In genomic region chr1:86068126-86068805, GRCh38 we compare ENCODE assay signal across 20 cellular contexts.
A peak's percentile ranks its signal among the peaks of the same experiment; 100 is the strongest.
DNase-seq lines count a peak whose midpoint lies in the region; ATAC-seq, FAIRE-seq and TF ChIP-seq lines count a peak whose summit lies in the region.
"Had no signal": no experiment of that assay in that cellular context is flagged by ENCODE, and none has a peak within 500 bp of the region (broad histone marks: within the 10 kb centered on the region; RNA-seq: fewer than 3 reads in every experiment).

No MANE protein-coding gene starts in this region.

- H3K9me3 ChIP-seq in right atrium auricular region = no peaks in the 10 kb centered on the region
- H3K9me3 ChIP-seq: thoracic aorta had no signal

- TF ChIP-seq CTCF in right atrium auricular region (IDR thresholded peaks at IDR 0.05) (no peak), bronchial epithelial cell (IDR thresholded peaks at IDR 0.05; ENCODE audit: insufficient read depth, low read length, severe bottlenecking) (no peak)

- peak; percentile 42 for ATAC-seq in left ventricle myocardium superior
- no peak for ATAC-seq in HG02763 (IDR thresholded peaks at IDR 0.05; ENCODE audit: unreplicated experiment)
- ATAC-seq: naive thymus-derived CD8-positive, alpha-beta T cell; T-cell had no signal

- intact Hi-C loops in left ventricle myocardium superior (cut with micrococcal nuclease) = no loop called here

- H3K36me3 ChIP-seq in right atrium auricular region (no peaks in the 10 kb centered on the region), bronchial epithelial cell (ENCODE audit: control insufficient read depth, insufficient read depth, low read length) (no peaks in the 10 kb centered on the region)
- H3K36me3 ChIP-seq: thoracic aorta had no signal

- FAIRE-seq in bronchial epithelial cell (lab: Jason Lieb, UNC) = peak; percentile 23
- FAIRE-seq: A204.1 had no signal

- H3K27me3 ChIP-seq in right atrium auricular region (no peaks in the 10 kb centered on the region), bronchial epithelial cell (ENCODE audit: control insufficient read depth, insufficient read depth, low read length) (no peaks in the 10 kb centered on the region)

- H3K4me1 ChIP-seq in right atrium auricular region = no peaks in the 10 kb centered on the region

- H3K27ac ChIP-seq in right atrium auricular region = no peak overlapping the region
- H3K27ac ChIP-seq: C4-2B, thoracic aorta had no signal

- H3K4me3 ChIP-seq in right atrium auricular region = no peak overlapping the region
- H3K4me3 ChIP-seq in bronchial epithelial cell (ENCODE audit: low read depth, low read length) = no peak overlapping the region
- H3K4me3 ChIP-seq: thoracic aorta had no signal

- DNase-seq in left ventricle myocardium superior = no peak
- no peak for DNase-seq in right atrium auricular region (ENCODE audit: low spot score)
- DNase-seq in bronchial epithelial cell (ENCODE audit: low read depth) = no peak
- peak; percentile 1 to 11 for DNase-seq in lung microvascular endothelial cell (ENCODE audit: low read depth in 2 of 2)
- DNase-seq in amygdala (lab: John Stamatoyannopoulos, UW) = no peak
- DNase-seq in middle frontal gyrus (ENCODE audit: extremely low spot score, low spot score) = no peak
- no peak for DNase-seq in CD1c-positive myeloid dendritic cell (ENCODE audit: extremely low spot score)
- DNase-seq: activated CD4-positive, alpha-beta T cell treated with anti-CD3 and anti-CD28 coated beads, Interleukin-2, amount 10 ng/mL, durations not matched to agents 7 days and 5 days; activated CD8-positive, alpha-beta memory T cell treated with anti-CD3 and anti-CD28 coated beads, Interleukin-2, amount 50 U/mL, for 4 hours; activated gamma-delta T cell; anterior cingulate cortex; glutamatergic neuron; naive thymus-derived CD8-positive, alpha-beta T cell; NCI-H1694; stimulated activated CD4-positive, alpha-beta T cell treated with anti-CD3 and anti-CD28 coated beads, Interleukin-12 subunit alpha, Interleukin-12 subunit beta, amount 100 ng/mL, for 4 hours; T-cell had no signal

Comparison
In these comparisons a context has a peak if more than half of its experiments do, and no peak if none do; other contexts are left out.
1. DNase-seq: peak in lung microvascular endothelial cell (2 of 2); none in left ventricle myocardium superior (single experiment), right atrium auricular region (single experiment), bronchial epithelial cell (single experiment), amygdala (0 of 56), middle frontal gyrus (single experiment) and CD1c-positive myeloid dendritic cell (single experiment).